In genomic region chr11:80724366-80724765, GRCh38 we compare ENCODE assay signal across 23 cellular contexts.
DNase-seq lines count a peak whose midpoint lies in the region; ATAC-seq, FAIRE-seq and TF ChIP-seq lines count a peak whose summit lies in the region.
"Had no signal": no experiment of that assay in that cellular context is flagged by ENCODE, and none has a peak within 500 bp of the region (broad histone marks: within the 10 kb centered on the region; RNA-seq: fewer than 3 reads in every experiment).

No MANE protein-coding gene starts in this region.

- H2BK120ac ChIP-seq in trophoblast cell (ENCODE audit: insufficient read depth, low read length, poor library complexity) = no peak overlapping the region

- no peak overlapping the region for H2BK5ac ChIP-seq in trophoblast cell (ENCODE audit: low read depth, low read length, poor library complexity)

- peaks cover 2 to 8% of the 10 kb centered on the region in 2 experiments for H3K4me1 ChIP-seq in trophoblast cell (ENCODE audit: control insufficient read depth in 1 of 2, insufficient read depth in 2 of 2, low read length in 2 of 2)
- H3K4me1 ChIP-seq: BE2C, BLaER1, Caco-2 had no signal

- no peak overlapping the region for H4K12ac ChIP-seq in trophoblast cell (ENCODE audit: low read depth, low read length)

- H3K9ac ChIP-seq in trophoblast cell (ENCODE audit: low read length) = no peak overlapping the region
- H3K9ac ChIP-seq: BLaER1 had no signal

- H3K79me1 ChIP-seq in trophoblast cell (ENCODE audit: low read length) = peaks cover 11% of the 10 kb centered on the region

- H3K79me2 ChIP-seq in trophoblast cell (ENCODE audit: control insufficient read depth, insufficient read depth, low read length, poor library complexity) = no peaks in the 10 kb centered on the region

- no peak overlapping the region for H4K91ac ChIP-seq in trophoblast cell (ENCODE audit: low read depth, low read length)

- H3K4ac ChIP-seq in trophoblast cell (ENCODE audit: low read depth, low read length) = no peak overlapping the region

- H3K4me2 ChIP-seq in trophoblast cell (ENCODE audit: low read length) = no peak overlapping the region
- H3K4me2 ChIP-seq: BLaER1 had no signal

- H2AK5ac ChIP-seq in trophoblast cell (ENCODE audit: low read length) = no peak overlapping the region

- no CpG with 5 or more reads among the region's 2 CpGs for WGBS in trophoblast cell (ENCODE audit: extremely low coverage, insufficient coverage, insufficient read length)

- no peaks in the 10 kb centered on the region for H3K36me3 ChIP-seq in bronchial epithelial cell (ENCODE audit: control insufficient read depth, insufficient read depth, low read length)
- H3K36me3 ChIP-seq in trophoblast cell (ENCODE audit: control insufficient read depth in 1 of 2, insufficient read depth in 2 of 2, low read length in 2 of 2) = no peaks in the 10 kb centered on the region
- H3K36me3 ChIP-seq: BE2C, BLaER1 had no signal

- no peak overlapping the region for H3K14ac ChIP-seq in trophoblast cell (ENCODE audit: low read length)

- H2AFZ ChIP-seq in trophoblast cell (ENCODE audit: insufficient read depth, low read length, poor library complexity) = no peak overlapping the region

- DNase-seq in bronchial epithelial cell (ENCODE audit: low read depth) (peak; percentile 50), epithelial cell of prostate (ENCODE audit: low read depth, low spot score) (no peak), trophoblast cell (peak; percentile 16 to 35), C1 segment of cervical spinal cord (lab: John Stamatoyannopoulos, UW) (no peak), T-helper 1 cell (no peak)
- DNase-seq: 8988T; ACHN; BE2C; Caco-2; Calu3; CD4-positive, alpha-beta T cell; CD8-positive, alpha-beta T cell; DMS79 treated with DMSO at 0.1 percent for 48 hours; GF-D8 had no signal

- ATAC-seq in HG03521 (IDR thresholded peaks at IDR 0.05; ENCODE audit: unreplicated experiment) (no peak), HG03175 (IDR thresholded peaks at IDR 0.05; ENCODE audit: unreplicated experiment) (no peak)
- ATAC-seq: CD8-positive, alpha-beta T cell had no signal

- no peak overlapping the region for H2BK12ac ChIP-seq in trophoblast cell (ENCODE audit: low read length)

- H4K8ac ChIP-seq in trophoblast cell (ENCODE audit: low read depth, low read length) = no peak overlapping the region

- H3K27me3 ChIP-seq in bronchial epithelial cell (ENCODE audit: control insufficient read depth, insufficient read depth, low read length) = no peaks in the 10 kb centered on the region
- no peaks in the 10 kb centered on the region for H3K27me3 ChIP-seq in trophoblast cell (ENCODE audit: insufficient read depth, low read length)
- H3K27me3 ChIP-seq: BE2C, BLaER1 had no signal

- H3K23ac ChIP-seq in trophoblast cell (ENCODE audit: low read length) = no peak overlapping the region

- no peak for FAIRE-seq in bronchial epithelial cell (lab: Jason Lieb, UNC)
- FAIRE-seq: A204.1, D721Med, G401.6, GM12891, GM19239 had no signal

- H3K27ac ChIP-seq in epithelial cell of prostate (peak overlapping the region; percentile 76), trophoblast cell (ENCODE audit: low read depth, low read length) (peak overlapping the region; percentile 0)
- H3K27ac ChIP-seq: BLaER1, C4-2B had no signal

- H3K4me3 ChIP-seq in bronchial epithelial cell (ENCODE audit: low read depth, low read length) (no peak overlapping the region), trophoblast cell (ENCODE audit: low read depth, low read length) (no peak overlapping the region)
- H3K4me3 ChIP-seq: BLaER1 had no signal

- no peak overlapping the region for H3K18ac ChIP-seq in trophoblast cell (ENCODE audit: low read length)

- H3K9me3 ChIP-seq in trophoblast cell (ENCODE audit: insufficient read depth, low read depth, low read length) = no peaks in the 10 kb centered on the region
- H3K9me3 ChIP-seq: BE2C, BLaER1, Caco-2 had no signal

- no peak for TF ChIP-seq CTCF in bronchial epithelial cell (IDR thresholded peaks at IDR 0.05; ENCODE audit: insufficient read depth, low read length, severe bottlenecking)

Comparison
In these comparisons a context has a peak if more than half of its experiments do, and no peak if none do; other contexts are left out.
1. DNase-seq: peak in bronchial epithelial cell (single experiment) and trophoblast cell (2 of 2); none in epithelial cell of prostate (single experiment), C1 segment of cervical spinal cord (0 of 14) and T-helper 1 cell (0 of 5).